Comparison of ENCODE assay signal across 23 cellular contexts in the genomic region with DNA sequence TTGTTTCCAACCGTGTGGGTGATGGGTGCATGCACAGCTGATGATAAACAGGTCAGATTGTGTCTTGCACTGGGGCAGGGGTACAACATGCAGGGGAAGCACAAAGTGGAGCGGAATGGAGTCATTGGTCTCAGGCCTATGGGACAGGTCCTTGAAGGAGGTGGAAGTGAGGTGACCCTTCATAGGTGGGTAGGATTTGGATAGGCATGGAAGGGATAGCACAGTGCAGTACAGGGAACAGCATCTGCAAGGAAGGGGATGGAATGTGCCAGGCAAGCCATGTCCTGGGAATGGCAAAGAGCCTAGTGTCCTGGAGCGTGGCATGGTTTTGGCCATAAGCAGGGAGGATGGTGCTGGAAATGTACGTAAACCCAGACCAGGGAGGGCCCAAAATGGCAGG.
A peak's percentile ranks its signal among the peaks of the same experiment; 100 is the strongest.
DNase-seq lines count a peak whose midpoint lies in the region; ATAC-seq and TF ChIP-seq lines count a peak whose summit lies in the region.
"Had no signal": no experiment of that assay in that cellular context is flagged by ENCODE, and none has a peak within 500 bp of the region (broad histone marks: within the 10 kb centered on the region; RNA-seq: fewer than 3 reads in every experiment).

No MANE protein-coding gene starts in this region.

- no peaks in the 10 kb centered on the region for H4K20me1 ChIP-seq in fibroblast of lung (ENCODE audit: control insufficient read depth, extremely low read depth, insufficient read depth, low read length)

- TF ChIP-seq POLR2A in sigmoid colon (IDR thresholded peaks at IDR 0.05) = no peak

- no peak for TF ChIP-seq CTCF in activated CD8-positive, alpha-beta T cell treated with anti-CD3 and anti-CD28 coated beads for 36 hours (IDR thresholded peaks at IDR 0.05)
- TF ChIP-seq CTCF in RWPE2 (IDR thresholded peaks at IDR 0.05; ENCODE audit: poor library complexity, severe bottlenecking) (no peak), fibroblast of lung (conservative IDR thresholded peaks at IDR 0.05 in 1 of 2, IDR thresholded peaks at IDR 0.05 in 1 of 2; ENCODE audit: low read depth in 1 of 2, low read length in 2 of 2) (no peak), sigmoid colon (IDR thresholded peaks at IDR 0.05) (no peak)

- no peak overlapping the region for H3K9ac ChIP-seq in fibroblast of lung (ENCODE audit: insufficient read depth, low read length)

- 93 to 95% methylated on average over 4 of the region's 4 CpGs for WGBS in sigmoid colon, 2 donors

- H3K79me2 ChIP-seq in fibroblast of lung (ENCODE audit: control insufficient read depth, insufficient read depth, low read length) = no peaks in the 10 kb centered on the region

- no peak overlapping the region for H2AFZ ChIP-seq in fibroblast of lung (ENCODE audit: low read length)
- H2AFZ ChIP-seq: PC-9 had no signal

- H3K4me1 Mint-ChIP-seq in activated CD8-positive, alpha-beta T cell treated with anti-CD3 and anti-CD28 coated beads, Interleukin-2, amount 10 ng/mL, durations not matched to agents 7 days and 5 days (ENCODE audit: low read depth) = no peaks in the 10 kb centered on the region
- H3K4me1 Mint-ChIP-seq in activated CD8-positive, alpha-beta T cell treated with anti-CD3 and anti-CD28 coated beads for 36 hours (ENCODE audit: low read depth) = peaks cover 5% of the 10 kb centered on the region

- H3K9me3 ChIP-seq in RWPE2 (ENCODE audit: severe bottlenecking) = peaks cover 2% of the 10 kb centered on the region
- no peaks in the 10 kb centered on the region for H3K9me3 ChIP-seq in fibroblast of lung (ENCODE audit: control insufficient read depth, insufficient read depth, low read depth, low read length)
- no peaks in the 10 kb centered on the region for H3K9me3 ChIP-seq in sigmoid colon

- TF ChIP-seq EP300 in sigmoid colon (IDR thresholded peaks at IDR 0.05) = no peak

- H3K27me3 ChIP-seq in RWPE2 (ENCODE audit: insufficient read depth, poor library complexity, severe bottlenecking) (no peaks in the 10 kb centered on the region), fibroblast of lung (ENCODE audit: control insufficient read depth, insufficient read depth, low read length) (no peaks in the 10 kb centered on the region), sigmoid colon (no peaks in the 10 kb centered on the region)

- CTCF ChIA-PET in activated CD8-positive, alpha-beta T cell treated with anti-CD3 and anti-CD28 coated beads, Interleukin-2, amount 10 ng/mL, durations not matched to agents 7 days and 5 days (lab: Charles Lee) = interaction anchor here (1.7 kb wide), 1 partner anchor 455 kb away, joined by 3 read pairs; no protein-coding TSS in a partner anchor
- CTCF ChIA-PET in activated CD8-positive, alpha-beta T cell treated with anti-CD3 and anti-CD28 coated beads for 36 hours (lab: Charles Lee) = interaction anchor here (2.1 kb wide), 1 partner anchor 48 kb away, joined by 7 read pairs; no protein-coding TSS in a partner anchor

- H3K27me3 Mint-ChIP-seq in activated CD8-positive, alpha-beta T cell treated with anti-CD3 and anti-CD28 coated beads, Interleukin-2, amount 10 ng/mL, durations not matched to agents 7 days and 5 days (ENCODE audit: low read depth) = no peaks in the 10 kb centered on the region
- no peaks in the 10 kb centered on the region for H3K27me3 Mint-ChIP-seq in activated CD8-positive, alpha-beta T cell treated with anti-CD3 and anti-CD28 coated beads for 36 hours

- H3K4me2 ChIP-seq in fibroblast of lung (ENCODE audit: extremely low read depth, insufficient read depth, low read length) = no peak overlapping the region
- H3K4me2 ChIP-seq: PC-9 had no signal

- peak overlapping the region; percentile 96 for H3K27ac ChIP-seq in RWPE2 (ENCODE audit: poor library complexity, severe bottlenecking)
- peak overlapping the region; percentile 31 for H3K27ac ChIP-seq in fibroblast of lung (ENCODE audit: insufficient read depth, low read length)
- no peak overlapping the region for H3K27ac ChIP-seq in sigmoid colon
- H3K27ac ChIP-seq: 22Rv1, HL-60, PC-9 had no signal

- H3K4me3 ChIP-seq in RWPE2 (ENCODE audit: severe bottlenecking) (no peak overlapping the region), fibroblast of lung (replicated peaks in 1 of 4; ENCODE audit: control extremely low read depth in 1 of 4, insufficient read depth in 1 of 4, low read depth in 3 of 4, low read length in 4 of 4) (no peak overlapping the region), sigmoid colon (no peak overlapping the region)
- H3K4me3 ChIP-seq: PC-9 had no signal

- H3K4me3 Mint-ChIP-seq in activated CD8-positive, alpha-beta T cell treated with anti-CD3 and anti-CD28 coated beads, Interleukin-2, amount 10 ng/mL, durations not matched to agents 7 days and 5 days = no peak overlapping the region
- no peak overlapping the region for H3K4me3 Mint-ChIP-seq in activated CD8-positive, alpha-beta T cell treated with anti-CD3 and anti-CD28 coated beads for 36 hours

- peaks cover 31% of the 10 kb centered on the region for H3K4me1 ChIP-seq in RWPE2 (ENCODE audit: insufficient read depth, poor library complexity, severe bottlenecking)
- H3K4me1 ChIP-seq in fibroblast of lung (ENCODE audit: control insufficient read depth, extremely low read depth, insufficient read depth, low read length) = peaks cover 26% of the 10 kb centered on the region
- H3K4me1 ChIP-seq in sigmoid colon = peaks cover 0 to 27% (median 22%) of the 10 kb centered on the region in 4 donors

- POLR2A ChIA-PET in activated CD8-positive, alpha-beta T cell treated with anti-CD3 and anti-CD28 coated beads, Interleukin-2, amount 10 ng/mL, durations not matched to agents 7 days and 5 days (lab: Charles Lee) = no interaction called here
- POLR2A ChIA-PET in activated CD8-positive, alpha-beta T cell treated with anti-CD3 and anti-CD28 coated beads for 36 hours (lab: Charles Lee) = no interaction called here

- H3K36me3 ChIP-seq in RWPE2 (ENCODE audit: low read depth) (0 out of 2 replicates have a peak, but pooled peaks cover 6% of the 10 kb centered on the region), fibroblast of lung (ENCODE audit: control insufficient read depth, insufficient read depth, low read length) (no peaks in the 10 kb centered on the region), sigmoid colon (no peaks in the 10 kb centered on the region)

- no peak overlapping the region for H3K27ac Mint-ChIP-seq in activated CD8-positive, alpha-beta T cell treated with anti-CD3 and anti-CD28 coated beads, Interleukin-2, amount 10 ng/mL, durations not matched to agents 7 days and 5 days
- no peak overlapping the region for H3K27ac Mint-ChIP-seq in activated CD8-positive, alpha-beta T cell treated with anti-CD3 and anti-CD28 coated beads for 36 hours

- intact Hi-C loops in activated CD8-positive, alpha-beta T cell treated with anti-CD3 and anti-CD28 coated beads for 36 hours (cut with micrococcal nuclease) = no loop called here
- intact Hi-C loops in sigmoid colon (cut with DNase I) = no loop called here

- H3K36me3 Mint-ChIP-seq in activated CD8-positive, alpha-beta T cell treated with anti-CD3 and anti-CD28 coated beads, Interleukin-2, amount 10 ng/mL, durations not matched to agents 7 days and 5 days (ENCODE audit: low read depth) = no peaks in the 10 kb centered on the region
- H3K36me3 Mint-ChIP-seq in activated CD8-positive, alpha-beta T cell treated with anti-CD3 and anti-CD28 coated beads for 36 hours (ENCODE audit: low read depth) = no peaks in the 10 kb centered on the region

- no peaks in the 10 kb centered on the region for H3K9me3 Mint-ChIP-seq in activated CD8-positive, alpha-beta T cell treated with anti-CD3 and anti-CD28 coated beads, Interleukin-2, amount 10 ng/mL, durations not matched to agents 7 days and 5 days (ENCODE audit: insufficient read depth)
- no peaks in the 10 kb centered on the region for H3K9me3 Mint-ChIP-seq in activated CD8-positive, alpha-beta T cell treated with anti-CD3 and anti-CD28 coated beads for 36 hours

- peak; percentile 10 for DNase-seq in activated CD8-positive, alpha-beta T cell treated with anti-CD3 and anti-CD28 coated beads, Interleukin-2, amount 10 ng/mL, durations not matched to agents 7 days and 5 days
- DNase-seq in activated CD8-positive, alpha-beta T cell treated with anti-CD3 and anti-CD28 coated beads for 36 hours = no peak
- DNase-seq in RWPE2 (ENCODE audit: low spot score) = no peak
- DNase-seq in fibroblast of lung (ENCODE audit: low read depth in 2 of 2) = no peak
- peak; percentile 15 for DNase-seq in sigmoid colon
- DNase-seq in NCI-H526 (lab: John Stamatoyannopoulos, UW) = no peak
- DNase-seq in stimulated activated CD4-positive, alpha-beta T cell treated with anti-CD3 and anti-CD28 coated beads, Interleukin-4, amount 100 ng/mL, for 1 hour = no peak
- no peak for DNase-seq in MV-4-11 (lab: John Stamatoyannopoulos, UW)
- DNase-seq: ACHN; DND-41; Karpas-422; NCI-H1105; NCI-H1436 treated with DMSO at 0.1 percent for 48 hours; NCI-H1930; NCI-H2107; NCI-H446; NCI-H524 treated with DMSO at 0.1 percent for 48 hours; NCI-H82; NK-92 treated with Interleukin-12 subunit alpha and Interleukin-12 subunit beta, amount 100 ng/mL, for 24 hours had no signal

- ATAC-seq in activated CD8-positive, alpha-beta T cell treated with anti-CD3 and anti-CD28 coated beads, Interleukin-2, amount 10 ng/mL, durations not matched to agents 7 days and 5 days = no peak
- no peak for ATAC-seq in activated CD8-positive, alpha-beta T cell treated with anti-CD3 and anti-CD28 coated beads for 36 hours
- no peak for ATAC-seq in RWPE2 (ENCODE audit: low read depth)
- ATAC-seq: HCT116 had no signal

Comparison
In these comparisons a context has a peak if more than half of its experiments do, and no peak if none do; other contexts are left out.
1. DNase-seq: peak in activated CD8-positive, alpha-beta T cell treated with anti-CD3 and anti-CD28 coated beads, Interleukin-2, amount 10 ng/mL, durations not matched to agents 7 days and 5 days (single experiment) and sigmoid colon (single experiment); none in activated CD8-positive, alpha-beta T cell treated with anti-CD3 and anti-CD28 coated beads for 36 hours (single experiment), RWPE2 (single experiment), fibroblast of lung (0 of 2), NCI-H526 (0 of 2), stimulated activated CD4-positive, alpha-beta T cell treated with anti-CD3 and anti-CD28 coated beads, Interleukin-4, amount 100 ng/mL, for 1 hour (single experiment) and MV-4-11 (single experiment).
2. H3K27ac ChIP-seq: peak in RWPE2 (single experiment) and fibroblast of lung (single experiment); none in sigmoid colon (0 of 4).